Comparison of ENCODE assay signal across 8 cellular contexts in genomic region chr3:62318752-62319569, GRCh38. TPM values are rescaled to one million over a fixed set of nuclear protein-coding genes. Genes with fewer than 3 reads are reported as not detected.
A peak's percentile ranks its signal among the peaks of the same experiment; 100 is the strongest.
DNase-seq lines count a peak whose midpoint lies in the region; TF ChIP-seq lines count a peak whose summit lies in the region.

No MANE protein-coding gene starts in this region.

- 2% methylated on average over 60 of the region's 60 CpGs for WGBS in smooth muscle cell (ENCODE audit: low lambda C conversion rate)

- no peaks in the 10 kb centered on the region for H3F3A ChIP-seq in smooth muscle cell (ENCODE audit: low read depth)

- H3K9ac ChIP-seq in ES-I3 (ENCODE audit: low read depth, low read length) (peak overlapping the region; percentile 77), smooth muscle cell (ENCODE audit: low read depth) (peak overlapping the region; percentile 49)

- no peak for TF ChIP-seq CTCF in smooth muscle cell (IDR thresholded peaks at IDR 0.05; ENCODE audit: borderline replicate concordance, insufficient read depth, poor library complexity, severe bottlenecking)

- H3K27me3 ChIP-seq in smooth muscle cell (ENCODE audit: low read depth) = no peaks in the 10 kb centered on the region

- H3K79me2 ChIP-seq in smooth muscle cell (ENCODE audit: low read depth) = no peaks in the 10 kb centered on the region

- H3K9me3 ChIP-seq in ES-I3 (ENCODE audit: control insufficient read depth, insufficient read depth, low read length) (peaks cover 7% of the 10 kb centered on the region; the same call in 1 of the 2 replicates), smooth muscle cell (replicated peaks; ENCODE audit: low read depth) (no peaks in the 10 kb centered on the region)

- DNase-seq in HCEC 1CT = peak; percentile 85
- peak; percentile 16 for DNase-seq in NCI-H128 (lab: John Stamatoyannopoulos, UW; ENCODE audit: unreplicated experiment)
- DNase-seq in activated CD4-positive, CD25-positive, alpha-beta regulatory T cell treated with anti-CD3 and anti-CD28 coated beads, Interleukin-2, amount 50 U/mL, for 16 hours (ENCODE audit: low read depth, low spot score) = peak; percentile 52
- DNase-seq in central memory CD4-positive, alpha-beta T cell = peak; percentile 56
- DNase-seq in inferior parietal cortex (ENCODE audit: extremely low spot score) = peak; percentile 88
- DNase-seq in smooth muscle cell (lab: John Stamatoyannopoulos, UW; ENCODE audit: unreplicated experiment) = peak; percentile 66
- DNase-seq in NCI-H526 treated with DMSO at 0.1 percent for 48 hours (lab: John Stamatoyannopoulos, UW) = no peak

- peak overlapping the region; percentile 13 for H3K27ac ChIP-seq in smooth muscle cell (ENCODE audit: low read depth)

- H3K36me3 ChIP-seq in ES-I3 (ENCODE audit: insufficient read depth, low read length) (no peaks in the 10 kb centered on the region), smooth muscle cell (ENCODE audit: low read depth) (no peaks in the 10 kb centered on the region)

- peak overlapping the region; percentile 86 for H3K4me2 ChIP-seq in smooth muscle cell

- H3K4me3 ChIP-seq in smooth muscle cell = peak overlapping the region; percentile 57

- H2AFZ ChIP-seq in smooth muscle cell (ENCODE audit: low read depth) = peak overlapping the region; percentile 86

- no peaks in the 10 kb centered on the region for H3K4me1 ChIP-seq in ES-I3 (ENCODE audit: insufficient read depth, low read length)
- H3K4me1 ChIP-seq in smooth muscle cell (ENCODE audit: low read depth) = peaks cover 5% of the 10 kb centered on the region

- no peaks in the 10 kb centered on the region for H4K20me1 ChIP-seq in smooth muscle cell (ENCODE audit: low read depth)

RNA-seq across cellular contexts. Expression of gene FEZF2, which starts 54.4 kb away (rescaled TPM):
- not detected in 2 replicates for total RNA-seq in smooth muscle cell
- polyA plus RNA-seq in smooth muscle cell = not detected in 2 replicates
